Comparison of ENCODE assay signal across 11 cellular contexts in genomic region chr2:174342600-174343342, GRCh38. TPM values are rescaled to one million over a fixed set of nuclear protein-coding genes. Genes with fewer than 3 reads are reported as not detected.
A peak's percentile ranks its signal among the peaks of the same experiment; 100 is the strongest.
DNase-seq lines count a peak whose midpoint lies in the region; ATAC-seq, FAIRE-seq and TF ChIP-seq lines count a peak whose summit lies in the region.
"Had no signal": no experiment of that assay in that cellular context is flagged by ENCODE, and none has a peak within 500 bp of the region (broad histone marks: within the 10 kb centered on the region; RNA-seq: fewer than 3 reads in every experiment).

No MANE protein-coding gene starts in this region.

- H3K27ac ChIP-seq in PC-3 (ENCODE audit: low read length), result no peak overlapping the region
- H3K27ac ChIP-seq in endothelial cell of umbilical vein (ENCODE audit: insufficient read depth, low read depth, low read length), result no peak overlapping the region
- no peak overlapping the region for H3K27ac ChIP-seq in smooth muscle cell (ENCODE audit: low read depth)
- no peak overlapping the region for H3K27ac ChIP-seq in upper lobe of right lung
- H3K27ac ChIP-seq: ascending aorta had no signal

- peak; percentile 54 for DNase-seq in activated CD4-positive, alpha-beta T cell treated with anti-CD3 and anti-CD28 coated beads for 48 hours
- no peak for DNase-seq in activated CD4-positive, alpha-beta T cell treated with anti-CD3 and anti-CD28 coated beads, Interleukin-2, amount 50 U/mL, for 1 hour
- no peak for DNase-seq in PC-3
- peak; percentile 23 for DNase-seq in endothelial cell of umbilical vein (ENCODE audit: low read depth, low spot score)
- no peak for DNase-seq in smooth muscle cell (lab: John Stamatoyannopoulos, UW; ENCODE audit: unreplicated experiment)
- DNase-seq in upper lobe of right lung, result no peak
- DNase-seq: NCI-H774 had no signal

- H3K9me2 ChIP-seq in PC-3 (replicated peaks; ENCODE audit: low read length), result no peaks in the 10 kb centered on the region

- FAIRE-seq in endothelial cell of umbilical vein (lab: Jason Lieb, UNC), result no peak
- FAIRE-seq: islet of Langerhans had no signal

- H4K20me1 ChIP-seq in PC-3 (ENCODE audit: low read length) (no peaks in the 10 kb centered on the region), endothelial cell of umbilical vein (replicated peaks; ENCODE audit: control insufficient read depth, extremely low read depth, insufficient read depth, low read length) (no peaks in the 10 kb centered on the region), smooth muscle cell (ENCODE audit: low read depth) (peaks cover 4% of the 10 kb centered on the region)

- POLR2A ChIA-PET in PC-3 (lab: Charles Lee; ENCODE audit: unreplicated experiment), result no interaction called here
- POLR2A ChIA-PET in endothelial cell of umbilical vein (lab: Charles Lee), result no interaction called here

- H3K79me2 ChIP-seq in PC-3 (ENCODE audit: low read length) (no peaks in the 10 kb centered on the region), endothelial cell of umbilical vein (ENCODE audit: control insufficient read depth, insufficient read depth, low read length) (no peaks in the 10 kb centered on the region), smooth muscle cell (ENCODE audit: low read depth) (no peaks in the 10 kb centered on the region)

- H3K9me1 ChIP-seq in endothelial cell of umbilical vein (replicated peaks; ENCODE audit: control insufficient read depth, extremely low read depth, insufficient read depth, low read length), result no peaks in the 10 kb centered on the region

- CTCF ChIA-PET in PC-3 (lab: Charles Lee) (interaction anchor here (0.7 kb wide), 1 partner anchor 224 kb away, joined by 3 read pairs; no protein-coding TSS in a partner anchor), endothelial cell of umbilical vein (lab: Charles Lee) (interaction anchor here (2.7 kb wide), 1 partner anchor 941 kb away, joined by 35 read pairs; no protein-coding TSS in a partner anchor)

- WGBS in smooth muscle cell (ENCODE audit: low lambda C conversion rate), result 2% methylated on average over 33 of the region's 33 CpGs

- H2AFZ ChIP-seq in PC-3 (ENCODE audit: low read length) (peak overlapping the region; percentile 70; the same call in 1 of the 2 replicates), endothelial cell of umbilical vein (ENCODE audit: low read depth, low read length) (no peak overlapping the region), smooth muscle cell (ENCODE audit: low read depth) (no peak overlapping the region)

- BruUV-seq in PC-3 (replicated peaks; lab: Mats Ljungman, UMichigan) (no TSS peak), endothelial cell of umbilical vein (replicated peaks; lab: Mats Ljungman, UMichigan) (no TSS peak)

- TF ChIP-seq CTCF in PC-3 (conservative IDR thresholded peaks at IDR 0.05; ENCODE audit: low read depth, low read length), result no peak
- TF ChIP-seq CTCF in endothelial cell of umbilical vein (IDR thresholded peaks at IDR 0.05; ENCODE audit: extremely low read depth in 1 of 2, insufficient read depth in 1 of 2, low read depth in 1 of 2, low read length in 2 of 2), result no peak
- TF ChIP-seq CTCF in smooth muscle cell (IDR thresholded peaks at IDR 0.05; ENCODE audit: borderline replicate concordance, insufficient read depth, poor library complexity, severe bottlenecking), result no peak
- TF ChIP-seq CTCF in upper lobe of right lung (IDR thresholded peaks at IDR 0.05), result no peak

- no peaks in the 10 kb centered on the region for H3K36me3 ChIP-seq in PC-3 (ENCODE audit: low read depth, low read length)
- H3K36me3 ChIP-seq in endothelial cell of umbilical vein (ENCODE audit: control insufficient read depth in 2 of 2, extremely low read depth in 1 of 2, insufficient read depth in 2 of 2, low read length in 2 of 2), result no peaks in the 10 kb centered on the region
- H3K36me3 ChIP-seq in smooth muscle cell (ENCODE audit: low read depth), result no peaks in the 10 kb centered on the region
- H3K36me3 ChIP-seq in upper lobe of right lung, result peaks cover 2% of the 10 kb centered on the region

- H3K9ac ChIP-seq in PC-3 (ENCODE audit: low read length) (no peak overlapping the region), endothelial cell of umbilical vein (replicated peaks; ENCODE audit: extremely low read depth, insufficient read depth, low read length) (no peak overlapping the region), smooth muscle cell (ENCODE audit: low read depth) (no peak overlapping the region)

- H3K27me3 ChIP-seq in PC-3 (ENCODE audit: low read length) (no peaks in the 10 kb centered on the region), endothelial cell of umbilical vein (ENCODE audit: control insufficient read depth in 2 of 2, insufficient read depth in 2 of 2, low read length in 2 of 2) (peaks cover 62 to 71% of the 10 kb centered on the region in 2 experiments), smooth muscle cell (ENCODE audit: low read depth) (peaks cover 94% of the 10 kb centered on the region), upper lobe of right lung (peaks cover 75% of the 10 kb centered on the region)

- ATAC-seq in PC-3 (no peak), upper lobe of right lung (no peak), GM21825 (IDR thresholded peaks at IDR 0.05; ENCODE audit: unreplicated experiment) (no peak), GM18519 (IDR thresholded peaks at IDR 0.05; ENCODE audit: low FRiP score, unreplicated experiment) (no peak)

- H3K4me1 ChIP-seq in PC-3 (ENCODE audit: insufficient read depth, low read length), result peaks cover 23% of the 10 kb centered on the region
- peaks cover 20% of the 10 kb centered on the region for H3K4me1 ChIP-seq in endothelial cell of umbilical vein (ENCODE audit: control insufficient read depth, extremely low read depth, insufficient read depth, low read length)
- H3K4me1 ChIP-seq in smooth muscle cell (ENCODE audit: low read depth), result peaks cover 37% of the 10 kb centered on the region
- H3K4me1 ChIP-seq in upper lobe of right lung, result peaks cover 22% of the 10 kb centered on the region

- no peaks in the 10 kb centered on the region for H3F3A ChIP-seq in PC-3 (ENCODE audit: low read length, unreplicated experiment)
- H3F3A ChIP-seq in smooth muscle cell (ENCODE audit: low read depth), result peaks cover 5% of the 10 kb centered on the region

- intact Hi-C loops in PC-3 (cut with micrococcal nuclease) (loop anchor here (5.0 to 10.0 kb wide), 2 partner anchors 770 to 1128 kb away; no protein-coding TSS in a partner anchor), endothelial cell of umbilical vein (cut with micrococcal nuclease) (loop anchor here (5.0 kb wide), 3 partner anchors 590 to 1315 kb away; no protein-coding TSS in a partner anchor), upper lobe of right lung (cut with DNase I) (no loop called here)

- TF ChIP-seq POLR2A in endothelial cell of umbilical vein (IDR thresholded peaks at IDR 0.05; ENCODE audit: low read depth, low read length), result no peak

- H3K9me3 ChIP-seq in PC-3 (ENCODE audit: low read length) (no peaks in the 10 kb centered on the region), endothelial cell of umbilical vein (replicated peaks; ENCODE audit: control insufficient read depth, insufficient read depth, low read length) (no peaks in the 10 kb centered on the region), smooth muscle cell (replicated peaks; ENCODE audit: low read depth) (no peaks in the 10 kb centered on the region), upper lobe of right lung (no peaks in the 10 kb centered on the region)
- H3K9me3 ChIP-seq: ascending aorta had no signal

- H3K4me2 ChIP-seq in PC-3 (ENCODE audit: low read length), result peak overlapping the region; percentile 83
- no peak overlapping the region for H3K4me2 ChIP-seq in endothelial cell of umbilical vein (ENCODE audit: insufficient read depth, low read length)
- peak overlapping the region; percentile 72 for H3K4me2 ChIP-seq in smooth muscle cell

- H3K4me3 ChIP-seq in PC-3 (ENCODE audit: low read length), result peak overlapping the region; percentile 41
- no peak overlapping the region for H3K4me3 ChIP-seq in endothelial cell of umbilical vein (replicated peaks in 1 of 3; ENCODE audit: insufficient read depth in 1 of 3, low read depth in 1 of 3, low read length in 3 of 3)
- peak overlapping the region; percentile 22 for H3K4me3 ChIP-seq in smooth muscle cell
- no peak overlapping the region for H3K4me3 ChIP-seq in upper lobe of right lung

- dilution Hi-C loops in endothelial cell of umbilical vein (cut with MboI; ENCODE audit: extremely low pct_ligation_motif_present, low sequenced_read_pairs), result no loop called here

TF ChIP-seq in endothelial cell of umbilical vein, 7 proteins besides CTCF, POLR2A, EP300 and RAD21 (continues in another document):
- TF ChIP-seq MAX (IDR thresholded peaks at IDR 0.05; ENCODE audit: insufficient read depth, insufficient read length), result no peak
- TF ChIP-seq FOS (IDR thresholded peaks at IDR 0.05; ENCODE audit: borderline replicate concordance, insufficient read depth, low read length), result no peak
- TF ChIP-seq JUN (IDR thresholded peaks at IDR 0.05; ENCODE audit: borderline replicate concordance, insufficient read depth, insufficient read length, low read depth), result no peak

RNA-seq across cellular contexts. Expression of gene SP9, which starts 8.0 kb away (rescaled TPM):
- total RNA-seq in PC-3 (2014; rRNA removed), result not detected in 2 replicates
- not detected in 2 replicates for total RNA-seq in endothelial cell of umbilical vein
- polyA plus RNA-seq in endothelial cell of umbilical vein, result not detected in 2 replicates
- polyA plus RNA-seq in endothelial cell of umbilical vein (2011; cell fraction: cytosol; rRNA removed), result not detected in 2 replicates
- polyA plus RNA-seq in endothelial cell of umbilical vein (2011; cell fraction: nucleus; rRNA removed), result not detected in 2 replicates
- not detected in 2 replicates for polyA plus RNA-seq in endothelial cell of umbilical vein (2012)
- not detected in 2 replicates for polyA minus RNA-seq in endothelial cell of umbilical vein
- polyA minus RNA-seq in endothelial cell of umbilical vein (2011; cell fraction: cytosol; rRNA and poly(A)+ RNA removed), result not detected
- polyA minus RNA-seq in endothelial cell of umbilical vein (2011; cell fraction: nucleus; rRNA and poly(A)+ RNA removed), result not detected in 2 replicates
- 0.49 and 0.63 TPM in 2 replicates for total RNA-seq in smooth muscle cell
- polyA plus RNA-seq in smooth muscle cell, result 0.17 and 0.26 TPM in 2 replicates
- total RNA-seq in upper lobe of right lung, result not detected
- total RNA-seq: ascending aorta had no signal

RNA-seq across cellular contexts. Expression of gene SCRN3, which starts 52.8 kb away (rescaled TPM):
- total RNA-seq in PC-3 (2014; rRNA removed) (26.6 and 30.1 TPM in 2 replicates), endothelial cell of umbilical vein (21.7 and 24.0 TPM in 2 replicates), smooth muscle cell (27.2 and 27.8 TPM in 2 replicates), upper lobe of right lung (20.0 TPM)
- polyA plus RNA-seq in endothelial cell of umbilical vein (6.9 and 10.7 TPM in 2 replicates), smooth muscle cell (9.8 and 19.1 TPM in 2 replicates)
- 11.7 and 12.2 TPM in 2 replicates for polyA plus RNA-seq in endothelial cell of umbilical vein (2011; cell fraction: cytosol; rRNA removed)
- 14.4 and 17.5 TPM in 2 replicates for polyA plus RNA-seq in endothelial cell of umbilical vein (2011; cell fraction: nucleus; rRNA removed)
- polyA plus RNA-seq in endothelial cell of umbilical vein (2012), result 16.4 and 25.0 TPM in 2 replicates
- polyA minus RNA-seq in endothelial cell of umbilical vein, result 7.9 and 14.4 TPM in 2 replicates
- 5.4 TPM for polyA minus RNA-seq in endothelial cell of umbilical vein (2011; cell fraction: cytosol; rRNA and poly(A)+ RNA removed)
- 11.9 and 13.8 TPM in 2 replicates for polyA minus RNA-seq in endothelial cell of umbilical vein (2011; cell fraction: nucleus; rRNA and poly(A)+ RNA removed)

Comparison
In these comparisons a context has a peak if more than half of its experiments do, and no peak if none do; other contexts are left out.
1. DNase-seq: peak in activated CD4-positive, alpha-beta T cell treated with anti-CD3 and anti-CD28 coated beads for 48 hours (single experiment) and endothelial cell of umbilical vein (single experiment); none in activated CD4-positive, alpha-beta T cell treated with anti-CD3 and anti-CD28 coated beads, Interleukin-2, amount 50 U/mL, for 1 hour (single experiment), PC-3 (single experiment), smooth muscle cell (single experiment) and upper lobe of right lung (single experiment).
2. H3K4me3 ChIP-seq: peak in PC-3 (single experiment) and smooth muscle cell (single experiment); none in endothelial cell of umbilical vein (0 of 3) and upper lobe of right lung (single experiment).